In genomic region chr1:174161813-174162212, GRCh38 we compare ENCODE assay signal across 20 cellular contexts. TPM values are rescaled to one million over a fixed set of nuclear protein-coding genes. Genes with fewer than 3 reads are reported as not detected.
DNase-seq lines count a peak whose midpoint lies in the region; ATAC-seq and TF ChIP-seq lines count a peak whose summit lies in the region.
"Had no signal": no experiment of that assay in that cellular context is flagged by ENCODE, and none has a peak within 500 bp of the region (broad histone marks: within the 10 kb centered on the region; RNA-seq: fewer than 3 reads in every experiment).

No MANE protein-coding gene starts in this region.

- H3K27me3 ChIP-seq in CD8-positive, alpha-beta memory T cell (ENCODE audit: insufficient read depth, low read length, poor library complexity, severe bottlenecking) = no peaks in the 10 kb centered on the region
- H3K27me3 ChIP-seq in OCI-LY1 (ENCODE audit: insufficient read depth, low read length) = no peaks in the 10 kb centered on the region
- H3K27me3 ChIP-seq: tibial nerve had no signal

- peak overlapping the region; percentile 55 for H3K4me3 Mint-ChIP-seq in activated CD8-positive, alpha-beta memory T cell treated with anti-CD3 and anti-CD28 coated beads, Interleukin-2, amount 10 ng/mL, durations not matched to agents 7 days and 5 days
- peak overlapping the region; percentile 66 to 91 (median 77) for H3K4me3 Mint-ChIP-seq in CD8-positive, alpha-beta memory T cell
- H3K4me3 Mint-ChIP-seq in natural killer cell = peak overlapping the region; percentile 54
- no peak overlapping the region for H3K4me3 Mint-ChIP-seq in activated CD4-positive, alpha-beta T cell treated with anti-CD3 and anti-CD28 coated beads for 36 hours
- H3K4me3 Mint-ChIP-seq: activated naive CD4-positive, alpha-beta T cell treated with anti-CD3 and anti-CD28 coated beads for 36 hours; neural progenitor cell had no signal

- ATAC-seq in activated CD8-positive, alpha-beta memory T cell treated with anti-CD3 and anti-CD28 coated beads, Interleukin-2, amount 10 ng/mL, durations not matched to agents 7 days and 5 days = no peak
- no peak for ATAC-seq in natural killer cell
- ATAC-seq in GM21367 (IDR thresholded peaks at IDR 0.05; ENCODE audit: unreplicated experiment) = no peak
- ATAC-seq in GM18517 (IDR thresholded peaks at IDR 0.05; ENCODE audit: unreplicated experiment) = no peak
- no peak for ATAC-seq in activated CD4-positive, alpha-beta T cell treated with anti-CD3 and anti-CD28 coated beads for 36 hours
- ATAC-seq: A549 had no signal

- H3K4me3 ChIP-seq in CD8-positive, alpha-beta memory T cell (ENCODE audit: low read length) = no peak overlapping the region
- peak overlapping the region; percentile 92 for H3K4me3 ChIP-seq in OCI-LY1 (ENCODE audit: low read depth, low read length, poor library complexity, severe bottlenecking)
- H3K4me3 ChIP-seq: A549, neural progenitor cell, tibial nerve had no signal

- peaks cover 42% of the 10 kb centered on the region for H3K79me2 ChIP-seq in OCI-LY1 (ENCODE audit: insufficient read depth, low read length)

- peaks cover 28% of the 10 kb centered on the region for H3K36me3 Mint-ChIP-seq in activated CD8-positive, alpha-beta memory T cell treated with anti-CD3 and anti-CD28 coated beads, Interleukin-2, amount 10 ng/mL, durations not matched to agents 7 days and 5 days
- H3K36me3 Mint-ChIP-seq in CD8-positive, alpha-beta memory T cell = peaks cover 0 to 16% (median 3%) of the 10 kb centered on the region in 3 donors
- H3K36me3 Mint-ChIP-seq in natural killer cell = no peaks in the 10 kb centered on the region
- peaks cover 7% of the 10 kb centered on the region for H3K36me3 Mint-ChIP-seq in activated CD4-positive, alpha-beta T cell treated with anti-CD3 and anti-CD28 coated beads for 36 hours (ENCODE audit: low read depth)

- peaks cover 37% of the 10 kb centered on the region for H3K4me1 ChIP-seq in CD8-positive, alpha-beta memory T cell (ENCODE audit: insufficient read depth, low read length)
- H3K4me1 ChIP-seq in OCI-LY1 (ENCODE audit: insufficient read depth, low read length, severe bottlenecking) = peaks cover 79% of the 10 kb centered on the region

- TF ChIP-seq CTCF in OCI-LY1 (IDR thresholded peaks at IDR 0.05; ENCODE audit: low read length) (no peak), natural killer cell (IDR thresholded peaks at IDR 0.05) (no peak)

- no peaks in the 10 kb centered on the region for H4K20me1 ChIP-seq in OCI-LY1 (ENCODE audit: insufficient read depth, low read length)

- H3K27ac Mint-ChIP-seq in activated CD8-positive, alpha-beta memory T cell treated with anti-CD3 and anti-CD28 coated beads, Interleukin-2, amount 10 ng/mL, durations not matched to agents 7 days and 5 days = peak overlapping the region; percentile 44
- peak overlapping the region in 6 of 8 donors; percentile 16 to 82 (median 47) for H3K27ac Mint-ChIP-seq in CD8-positive, alpha-beta memory T cell
- H3K27ac Mint-ChIP-seq in natural killer cell = peak overlapping the region; percentile 86 to 98
- H3K27ac Mint-ChIP-seq in activated CD4-positive, alpha-beta T cell treated with anti-CD3 and anti-CD28 coated beads for 36 hours = no peak overlapping the region
- H3K27ac Mint-ChIP-seq: activated naive CD4-positive, alpha-beta T cell treated with anti-CD3 and anti-CD28 coated beads for 36 hours; neural progenitor cell had no signal

- H3K9ac ChIP-seq in OCI-LY1 (ENCODE audit: low read length) = no peak overlapping the region
- H3K9ac ChIP-seq: neural progenitor cell had no signal

- intact Hi-C loops in natural killer cell (cut with micrococcal nuclease) = loop anchor here (10.0 kb wide), 1 partner anchor 297 kb away; the partner anchor contains the start of genes GAS5 and ZBTB37
- intact Hi-C loops in activated CD4-positive, alpha-beta T cell treated with anti-CD3 and anti-CD28 coated beads for 36 hours (cut with DNase I, micrococcal nuclease) = no loop called here

- H3K27ac ChIP-seq in CD8-positive, alpha-beta memory T cell (ENCODE audit: low read depth, low read length) = no peak overlapping the region
- peak overlapping the region; percentile 55 for H3K27ac ChIP-seq in OCI-LY1 (ENCODE audit: low read depth, low read length, poor library complexity, severe bottlenecking)
- H3K27ac ChIP-seq: A549, HL-60, neural progenitor cell, tibial nerve had no signal

- peaks cover 73% of the 10 kb centered on the region for H3K4me1 Mint-ChIP-seq in activated CD8-positive, alpha-beta memory T cell treated with anti-CD3 and anti-CD28 coated beads, Interleukin-2, amount 10 ng/mL, durations not matched to agents 7 days and 5 days
- peaks cover 72 to 89% (median 87%) of the 10 kb centered on the region in 3 donors for H3K4me1 Mint-ChIP-seq in CD8-positive, alpha-beta memory T cell
- H3K4me1 Mint-ChIP-seq in natural killer cell = peaks cover 55 to 81% of the 10 kb centered on the region in 2 donors
- peaks cover 63% of the 10 kb centered on the region for H3K4me1 Mint-ChIP-seq in activated CD4-positive, alpha-beta T cell treated with anti-CD3 and anti-CD28 coated beads for 36 hours

- DNase-seq in activated CD8-positive, alpha-beta memory T cell treated with anti-CD3 and anti-CD28 coated beads, Interleukin-2, amount 10 ng/mL, durations not matched to agents 7 days and 5 days = no peak
- no peak for DNase-seq in activated CD8-positive, alpha-beta memory T cell treated with anti-CD3 and anti-CD28 coated beads, Interleukin-2, amount 50 U/mL, for 4 hours
- DNase-seq in CD8-positive, alpha-beta memory T cell = peak in 1 of 5 donors; percentile 46
- no peak for DNase-seq in natural killer cell
- no peak for DNase-seq in activated CD4-positive, alpha-beta T cell treated with anti-CD3 and anti-CD28 coated beads for 36 hours
- DNase-seq: activated CD8-positive, alpha-beta memory T cell treated with anti-CD3 and anti-CD28 coated beads, Interleukin-2, amount 50 U/mL, for 48 hours; activated naive CD4-positive, alpha-beta T cell treated with anti-CD3 and anti-CD28 coated beads for 36 hours; cortex of kidney; DMS79 treated with DMSO at 0.1 percent for 48 hours; kidney glomerular epithelial cell; NCI-H2081; SHP77 treated with DMSO at 0.1 percent for 48 hours; stimulated activated CD4-positive, alpha-beta T cell treated with anti-CD3 and anti-CD28 coated beads, Interleukin-12 subunit alpha, Interleukin-12 subunit beta, amount 100 ng/mL, for 4 hours had no signal

- H3K9me3 Mint-ChIP-seq in activated CD8-positive, alpha-beta memory T cell treated with anti-CD3 and anti-CD28 coated beads, Interleukin-2, amount 10 ng/mL, durations not matched to agents 7 days and 5 days (ENCODE audit: low read depth) = no peaks in the 10 kb centered on the region
- H3K9me3 Mint-ChIP-seq in CD8-positive, alpha-beta memory T cell = no peaks in the 10 kb centered on the region
- H3K9me3 Mint-ChIP-seq in natural killer cell = no peaks in the 10 kb centered on the region
- H3K9me3 Mint-ChIP-seq in activated CD4-positive, alpha-beta T cell treated with anti-CD3 and anti-CD28 coated beads for 36 hours (ENCODE audit: low read depth) = no peaks in the 10 kb centered on the region
- H3K9me3 Mint-ChIP-seq: activated naive CD4-positive, alpha-beta T cell treated with anti-CD3 and anti-CD28 coated beads for 36 hours; neural progenitor cell had no signal

- peak overlapping the region; percentile 62 for H3K4me2 ChIP-seq in OCI-LY1 (ENCODE audit: low read length)
- H3K4me2 ChIP-seq: A549, neural progenitor cell had no signal

- no peaks in the 10 kb centered on the region for H3K9me2 ChIP-seq in OCI-LY1 (ENCODE audit: low read depth, low read length)

- H3K27me3 Mint-ChIP-seq in activated CD8-positive, alpha-beta memory T cell treated with anti-CD3 and anti-CD28 coated beads, Interleukin-2, amount 10 ng/mL, durations not matched to agents 7 days and 5 days = no peaks in the 10 kb centered on the region
- peaks cover 0 to 2% of the 10 kb centered on the region in 2 donors for H3K27me3 Mint-ChIP-seq in CD8-positive, alpha-beta memory T cell
- H3K27me3 Mint-ChIP-seq in natural killer cell (ENCODE audit: low read depth in 2 of 2) = no peaks in the 10 kb centered on the region
- H3K27me3 Mint-ChIP-seq in activated CD4-positive, alpha-beta T cell treated with anti-CD3 and anti-CD28 coated beads for 36 hours = no peaks in the 10 kb centered on the region

- CTCF ChIA-PET in activated CD8-positive, alpha-beta memory T cell treated with anti-CD3 and anti-CD28 coated beads, Interleukin-2, amount 10 ng/mL, durations not matched to agents 7 days and 5 days (lab: Charles Lee) = interaction anchor here (1.2 to 2.0 kb wide), 2 partner anchors 9 to 29 kb away, joined by 4 to 9 read pairs; no protein-coding TSS in a partner anchor
- CTCF ChIA-PET in CD8-positive, alpha-beta memory T cell (lab: Charles Lee) = interaction anchor here (1.7 kb wide), 1 partner anchor 56 kb away, joined by 5 read pairs; no protein-coding TSS in a partner anchor
- CTCF ChIA-PET in activated CD4-positive, alpha-beta T cell treated with anti-CD3 and anti-CD28 coated beads for 36 hours (lab: Charles Lee) = interaction anchor here (1.0 to 1.1 kb wide), 2 partner anchors 9 to 56 kb away, joined by 3 read pairs; no protein-coding TSS in a partner anchor

- POLR2A ChIA-PET in CD8-positive, alpha-beta memory T cell (lab: Charles Lee) = interaction anchor here (0.7 kb wide), 1 partner anchor 10 kb away, joined by 4 read pairs; no protein-coding TSS in a partner anchor
- POLR2A ChIA-PET in activated CD4-positive, alpha-beta T cell treated with anti-CD3 and anti-CD28 coated beads for 36 hours (lab: Charles Lee) = interaction anchor here (0.7 kb wide), 1 partner anchor 13 kb away, joined by 3 read pairs; no protein-coding TSS in a partner anchor

- no peaks in the 10 kb centered on the region for H3K36me3 ChIP-seq in CD8-positive, alpha-beta memory T cell (ENCODE audit: insufficient read depth, low read length)
- no peaks in the 10 kb centered on the region for H3K36me3 ChIP-seq in OCI-LY1 (ENCODE audit: insufficient read depth, low read length)
- H3K36me3 ChIP-seq: neural progenitor cell, tibial nerve had no signal

- no peaks in the 10 kb centered on the region for H3K9me3 ChIP-seq in CD8-positive, alpha-beta memory T cell (ENCODE audit: low read length)
- H3K9me3 ChIP-seq in OCI-LY1 (ENCODE audit: low read length) = no peaks in the 10 kb centered on the region
- H3K9me3 ChIP-seq: A549, tibial nerve had no signal

- H2AFZ ChIP-seq in OCI-LY1 (ENCODE audit: low read length) = no peak overlapping the region
- H2AFZ ChIP-seq: neural progenitor cell had no signal

- no peaks in the 10 kb centered on the region for H3F3A ChIP-seq in OCI-LY1 (ENCODE audit: insufficient read depth, low read length)

RNA-seq across cellular contexts. Expression of gene RABGAP1L, which starts 2.5 kb away (rescaled TPM):
- 10 to 100 TPM; 60.5 to 83.5 TPM for total RNA-seq in activated CD8-positive, alpha-beta memory T cell treated with anti-CD3 and anti-CD28 coated beads, Interleukin-2, amount 10 ng/mL, durations not matched to agents 7 days and 5 days
- total RNA-seq in CD8-positive, alpha-beta memory T cell = 10 to 100 TPM; 41.7 to 42.7 TPM
- 78.5 TPM for polyA plus RNA-seq in CD8-positive, alpha-beta memory T cell
- 100 to 1,000 TPM; 145 to 168 (median 153) TPM for total RNA-seq in natural killer cell
- 10 to 100 TPM; 22.6 to 29.9 TPM for total RNA-seq in activated CD4-positive, alpha-beta T cell treated with anti-CD3 and anti-CD28 coated beads for 36 hours
